Comparison of ENCODE assay signal across 8 cellular contexts in the genomic region with DNA sequence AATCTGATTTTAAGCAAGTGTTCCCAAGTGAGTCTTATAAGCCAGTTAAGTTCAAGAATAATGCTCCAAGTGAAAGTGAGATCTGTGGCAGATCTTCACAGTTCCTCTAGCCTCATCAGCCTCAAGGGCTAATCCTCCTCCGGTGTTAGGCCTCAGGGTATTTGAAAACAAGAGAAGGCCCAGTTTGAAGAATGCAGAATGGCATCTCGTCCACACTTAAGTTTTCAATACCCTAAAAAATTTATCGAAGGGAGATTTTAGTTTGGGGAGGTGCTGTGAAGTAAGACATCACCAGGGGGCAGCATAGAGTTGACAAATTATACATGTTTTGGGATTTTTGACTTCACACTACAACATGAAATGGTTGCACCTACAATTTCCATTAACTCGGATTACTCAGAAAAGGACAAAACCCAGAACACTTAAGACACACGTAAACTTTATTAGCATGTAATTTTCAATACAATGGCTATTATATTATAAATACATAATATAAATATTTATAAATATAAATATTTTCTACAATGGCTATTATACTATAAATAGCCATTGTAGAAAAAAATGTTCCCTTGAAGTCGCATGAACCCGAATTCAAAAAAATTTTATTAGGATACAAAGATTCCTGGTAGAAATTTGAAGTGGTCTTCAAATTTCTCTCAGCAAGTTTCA. TPM values are rescaled to one million over a fixed set of nuclear protein-coding genes. Genes with fewer than 3 reads are reported as not detected.
DNase-seq lines count a peak whose midpoint lies in the region; ATAC-seq and TF ChIP-seq lines count a peak whose summit lies in the region.

No MANE protein-coding gene starts in this region.

- H3K27ac ChIP-seq in neuronal stem cell (replicated peaks; ENCODE audit: low read length) = no peak overlapping the region

- H2AFZ ChIP-seq in neuronal stem cell (ENCODE audit: low read length) = no peak overlapping the region

- no peaks in the 10 kb centered on the region for H3K79me1 ChIP-seq in neuronal stem cell (ENCODE audit: low read depth, low read length)

- intact Hi-C loops in activated B cell treated with CpG ODN at 0.5 μM for 24 hours (cut with micrococcal nuclease) = loop anchor here (1.0 to 10.0 kb wide), 5 partner anchors 82 to 323 kb away; a partner anchor contains a TSS

- H4K8ac ChIP-seq in neuronal stem cell (ENCODE audit: low read depth, low read length) = no peak overlapping the region

- no peaks in the 10 kb centered on the region for H3K9me3 Mint-ChIP-seq in activated B cell treated with CpG ODN at 0.5 μM for 24 hours

- no CpG with 5 or more reads among the region's 7 CpGs for WGBS in neuronal stem cell (ENCODE audit: extremely low coverage in 2 of 2, insufficient read length in 2 of 2, insufficient replicate concordance in 1 of 2), 2 donors

- H3K18ac ChIP-seq in neuronal stem cell (ENCODE audit: low read length) = no peak overlapping the region

- H2BK15ac ChIP-seq in neuronal stem cell (ENCODE audit: low read length) = no peak overlapping the region

- peak; percentile 19 for DNase-seq in NCI-H2107 treated with DMSO at 0.1 percent for 48 hours (lab: John Stamatoyannopoulos, UW; ENCODE audit: unreplicated experiment)
- no peak for DNase-seq in NCI-H2107 (lab: John Stamatoyannopoulos, UW)
- DNase-seq in LNCaP clone FGC (ENCODE audit: low read depth) = no peak
- DNase-seq in activated B cell treated with CpG ODN at 0.5 μM for 24 hours = no peak
- DNase-seq in epithelial cell of esophagus (ENCODE audit: low read depth) = peak; percentile 57
- DNase-seq in neuronal stem cell (ENCODE audit: low spot score) = peak; percentile 66
- no peak for DNase-seq in MG63

- H3K4ac ChIP-seq in neuronal stem cell (ENCODE audit: low read length) = no peak overlapping the region

- H2AK5ac ChIP-seq in neuronal stem cell (ENCODE audit: low read depth, low read length) = no peak overlapping the region

- no peak overlapping the region for H3K9ac ChIP-seq in neuronal stem cell (ENCODE audit: low read depth, low read length, poor library complexity)

- ATAC-seq in GM21526 (IDR thresholded peaks at IDR 0.05; ENCODE audit: low FRiP score, unreplicated experiment) (peak; percentile 23), activated B cell treated with CpG ODN at 0.5 μM for 24 hours (ENCODE audit: low read depth) (peak; percentile 62)

- H2BK5ac ChIP-seq in neuronal stem cell (ENCODE audit: low read length) = no peak overlapping the region

- H3K27me3 ChIP-seq in neuronal stem cell (ENCODE audit: control insufficient read depth in 3 of 3, insufficient read depth in 3 of 3, low read depth in 1 of 3, low read length in 3 of 3) = peaks cover 3 to 46% (median 14%) of the 10 kb centered on the region in 3 experiments
- H3K27me3 ChIP-seq in MG63 = peaks cover 47% of the 10 kb centered on the region

- H3K4me2 ChIP-seq in neuronal stem cell (ENCODE audit: insufficient read depth, low read length, poor library complexity, severe bottlenecking) = no peak overlapping the region

- H3K14ac ChIP-seq in neuronal stem cell (ENCODE audit: low read length) = no peak overlapping the region

- peaks cover 46% of the 10 kb centered on the region for H3K4me1 Mint-ChIP-seq in activated B cell treated with CpG ODN at 0.5 μM for 24 hours

- no peaks in the 10 kb centered on the region for H3K36me3 ChIP-seq in neuronal stem cell (replicated peaks in 1 of 2; ENCODE audit: control insufficient read depth in 2 of 2, insufficient read depth in 2 of 2, low read length in 2 of 2)
- no peaks in the 10 kb centered on the region for H3K36me3 ChIP-seq in MG63

- peak overlapping the region; percentile 29; the same call in 1 of the 2 replicates for H3K4me3 ChIP-seq in LNCaP clone FGC (ENCODE audit: low read depth, low read length)
- H3K4me3 ChIP-seq in epithelial cell of esophagus (ENCODE audit: low read length) = peak overlapping the region; percentile 23
- H3K4me3 ChIP-seq in neuronal stem cell (ENCODE audit: low read length in 2 of 2) = no peak overlapping the region
- no peak overlapping the region for H3K4me3 ChIP-seq in MG63

- H3K4me3 Mint-ChIP-seq in activated B cell treated with CpG ODN at 0.5 μM for 24 hours = peak overlapping the region; percentile 61

- H3K27me3 Mint-ChIP-seq in activated B cell treated with CpG ODN at 0.5 μM for 24 hours = peaks cover 10% of the 10 kb centered on the region

- peak; percentile 61 for TF ChIP-seq CTCF in LNCaP clone FGC (IDR thresholded peaks at IDR 0.05; ENCODE audit: control insufficient read depth, extremely low read depth, insufficient read depth)
- no peak for TF ChIP-seq CTCF in activated B cell treated with CpG ODN at 0.5 μM for 24 hours (IDR thresholded peaks at IDR 0.05)
- peak; percentile 81 for TF ChIP-seq CTCF in epithelial cell of esophagus (IDR thresholded peaks at IDR 0.05; ENCODE audit: insufficient read depth, low read depth, low read length, missing control alignments)

- H2BK12ac ChIP-seq in neuronal stem cell (ENCODE audit: low read length) = no peak overlapping the region

- H3K27ac Mint-ChIP-seq in activated B cell treated with CpG ODN at 0.5 μM for 24 hours = peak overlapping the region; percentile 82

- POLR2A ChIA-PET in activated B cell treated with CpG ODN at 0.5 μM for 24 hours (lab: Charles Lee) = interaction anchor here (0.7 to 0.9 kb wide), 3 partner anchors 89 to 835 kb away, joined by 3 read pairs; no protein-coding TSS in a partner anchor

- no peak overlapping the region for H3K23ac ChIP-seq in neuronal stem cell (ENCODE audit: low read depth, low read length, poor library complexity)

- H3K4me1 ChIP-seq in neuronal stem cell (ENCODE audit: control insufficient read depth in 2 of 2, insufficient read depth in 1 of 2, low read depth in 1 of 2, low read length in 2 of 2) = peaks cover 5 to 6% of the 10 kb centered on the region in 2 donors

- no peak overlapping the region for H2BK120ac ChIP-seq in neuronal stem cell (ENCODE audit: low read depth, low read length)

- no peak overlapping the region for H4K91ac ChIP-seq in neuronal stem cell (ENCODE audit: low read depth, low read length, poor library complexity)

- CTCF ChIA-PET in activated B cell treated with CpG ODN at 0.5 μM for 24 hours (lab: Charles Lee) = interaction anchor here (0.7 to 7.9 kb wide), 8 partner anchors 8 to 681 kb away, joined by 3 to 101 read pairs (median 3); no protein-coding TSS in a partner anchor

- no peaks in the 10 kb centered on the region for H3K9me3 ChIP-seq in neuronal stem cell (replicated peaks in 1 of 2; ENCODE audit: control insufficient read depth in 2 of 2, insufficient read depth in 1 of 2, low read depth in 1 of 2, low read length in 2 of 2)
- no peaks in the 10 kb centered on the region for H3K9me3 ChIP-seq in MG63

- no peaks in the 10 kb centered on the region for H3K36me3 Mint-ChIP-seq in activated B cell treated with CpG ODN at 0.5 μM for 24 hours (ENCODE audit: low read depth)

RNA-seq across cellular contexts. Expression of a gene that starts 2.3 kb away (rescaled TPM):
- 0.16 TPM in 1 of 2 replicates, not detected in the other for total RNA-seq in activated B cell treated with CpG ODN at 0.5 μM for 24 hours
- polyA plus RNA-seq in neuronal stem cell (2013, experiment 1 of 2) = 0.21 TPM
- 0.30 TPM for polyA plus RNA-seq in neuronal stem cell (2013, experiment 2 of 2)
- 0.13 TPM in 1 of 2 replicates, not detected in the other for total RNA-seq in MG63 (2014; rRNA removed; shearing (Covaris generic); ENCODE audit: low replicate concordance)

RNA-seq across cellular contexts. Expression of a gene that starts 45.2 kb away (rescaled TPM):
- 0.61 and 0.93 TPM in 2 replicates for total RNA-seq in activated B cell treated with CpG ODN at 0.5 μM for 24 hours
- polyA plus RNA-seq in neuronal stem cell (2013, experiment 1 of 2) = 0.15 TPM
- 0.10 TPM for polyA plus RNA-seq in neuronal stem cell (2013, experiment 2 of 2)
- total RNA-seq in MG63 (2014; rRNA removed; shearing (Covaris generic); ENCODE audit: low replicate concordance) = 1.1 TPM in 1 of 2 replicates, not detected in the other

Comparison
In these comparisons a context has a peak if more than half of its experiments do, and no peak if none do; other contexts are left out.
1. DNase-seq: peak in NCI-H2107 treated with DMSO at 0.1 percent for 48 hours (single experiment), epithelial cell of esophagus (single experiment) and neuronal stem cell (single experiment); none in NCI-H2107 (single experiment), LNCaP clone FGC (single experiment), activated B cell treated with CpG ODN at 0.5 μM for 24 hours (single experiment) and MG63 (single experiment).
2. H3K4me3 ChIP-seq: peak in LNCaP clone FGC (single experiment) and epithelial cell of esophagus (single experiment); none in neuronal stem cell (0 of 2) and MG63 (single experiment).